ENCODE assay signal across 16 cellular contexts in the genomic region with DNA sequence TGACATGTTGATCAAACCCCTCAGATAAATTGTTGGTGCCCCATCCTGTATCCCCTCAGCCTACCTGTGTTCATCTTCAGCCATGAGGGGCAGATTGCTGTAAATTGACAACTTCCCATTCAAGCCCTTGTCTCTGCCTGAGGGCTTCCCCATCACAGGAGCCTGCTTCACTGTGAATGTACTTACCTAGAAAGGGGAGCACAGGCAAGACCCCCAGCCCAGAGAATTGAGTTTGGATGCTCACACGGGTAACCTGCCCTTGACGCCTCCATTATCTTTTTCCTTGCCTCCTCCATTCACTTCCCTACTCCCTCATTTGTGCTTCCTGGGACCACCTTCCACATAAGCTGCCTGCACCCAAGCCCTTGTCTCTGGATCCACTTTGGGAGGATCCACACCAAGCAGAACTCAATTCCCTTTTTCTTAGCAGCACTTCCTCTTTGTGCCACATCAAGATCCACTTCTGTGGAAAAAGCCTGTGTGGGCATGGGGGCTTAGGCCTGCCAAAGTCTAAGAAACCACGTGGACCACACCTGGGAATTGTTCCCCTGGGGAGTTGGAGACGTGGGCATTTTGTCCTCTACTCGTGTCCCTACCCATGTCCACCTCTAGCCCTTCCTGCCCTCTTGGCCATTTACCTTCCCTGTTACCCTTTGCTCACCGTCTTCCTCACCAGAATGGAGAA.
DNase-seq lines count a peak whose midpoint lies in the region; ATAC-seq, FAIRE-seq and TF ChIP-seq lines count a peak whose summit lies in the region.
"Had no signal": no experiment of that assay in that cellular context is flagged by ENCODE, and none has a peak within 500 bp of the region (broad histone marks: within the 10 kb centered on the region; RNA-seq: fewer than 3 reads in every experiment).

No MANE protein-coding gene starts in this region.

- ATAC-seq in K562 (no peak), GM18520 (IDR thresholded peaks at IDR 0.05; ENCODE audit: unreplicated experiment) (no peak)
- ATAC-seq: GM12878, GM23338 had no signal

- H3K27me3 ChIP-seq in K562 (ENCODE audit: control insufficient read depth in 2 of 2, insufficient read depth in 2 of 2, low read length in 2 of 2): no peaks in the 10 kb centered on the region

- H3K27ac ChIP-seq in K562 (ENCODE audit: extremely low read depth, low read depth, low read length): no peak overlapping the region
- H3K27ac ChIP-seq: 22Rv1 had no signal

- no peaks in the 10 kb centered on the region for H3K36me3 ChIP-seq in K562 (ENCODE audit: control insufficient read depth, insufficient read depth, low read length)

- H3K4me3 ChIP-seq in K562: no peak overlapping the region
- H3K4me3 ChIP-seq: GM12878, GM23338 had no signal

- no peaks in the 10 kb centered on the region for H4K20me1 ChIP-seq in K562 (replicated peaks; ENCODE audit: control insufficient read depth, insufficient read depth, low read length)

- intact Hi-C loops in K562 (cut with micrococcal nuclease): loop anchor here (10.0 kb wide), 1 partner anchor 193 kb away; no protein-coding TSS in a partner anchor

- POLR2A ChIA-PET in K562 (lab: Yijun Ruan, JAX): no interaction called here

- TF ChIP-seq CTCF in K562 (IDR thresholded peaks at IDR 0.05 in 2 of 3, conservative IDR thresholded peaks at IDR 0.05 in 1 of 3; ENCODE audit: insufficient read depth in 2 of 3, low read depth in 1 of 3, low read length in 3 of 3): no peak

- in situ Hi-C loops in K562 (cut with MboI): loop anchor here (5.0 kb wide), 1 partner anchor 346 kb away; no protein-coding TSS in a partner anchor

- H3K9me3 ChIP-seq in K562 (replicated peaks; ENCODE audit: control insufficient read depth, insufficient read depth, low read depth, low read length): no peaks in the 10 kb centered on the region

- no peak overlapping the region for H3K4me2 ChIP-seq in K562 (ENCODE audit: insufficient read depth, low read length)
- H3K4me2 ChIP-seq: GM23338 had no signal

- FAIRE-seq in K562 (lab: Jason Lieb, UNC): no peak
- FAIRE-seq: GM12878, GM18507 had no signal

- TF ChIP-seq RAD21 in K562 (CRISPR knock-in tag; conservative IDR thresholded peaks at IDR 0.05 in 1 of 2, IDR thresholded peaks at IDR 0.05 in 1 of 2): no peak

- TF ChIP-seq POLR2A in K562 (conservative IDR thresholded peaks at IDR 0.05): no peak

- no peaks in the 10 kb centered on the region for H3K9me1 ChIP-seq in K562 (ENCODE audit: control insufficient read depth, insufficient read depth, low read length)

- DNase-seq in NOMO-1 treated with DMSO at 0.1 percent for 48 hours (lab: John Stamatoyannopoulos, UW; ENCODE audit: unreplicated experiment) (peak; percentile 6), NOMO-1 treated with dmso at 0.1 percent for 144 hours (lab: John Stamatoyannopoulos, UW; ENCODE audit: unreplicated experiment) (no peak), MV-4-11 (lab: John Stamatoyannopoulos, UW) (peak; percentile 70), K562 (ENCODE audit: extremely low read depth in 1 of 4, low spot score in 3 of 4) (no peak), pons (ENCODE audit: low spot score) (peak; percentile 14), middle frontal gyrus (ENCODE audit: extremely low spot score, low spot score) (no peak), NCI-H1694 treated with DMSO at 0.1 percent for 48 hours (lab: John Stamatoyannopoulos, UW) (no peak)
- DNase-seq: Calu3; CD4-positive, alpha-beta T cell; DMS 273 treated with DMSO at 0.1 percent for 48 hours; H7 had no signal

- WGBS in K562 (ENCODE audit: insufficient coverage, low coverage, missing lambda C conversion rate): 7% methylated on average over 6 of the region's 6 CpGs

- no peaks in the 10 kb centered on the region for H3K79me2 ChIP-seq in K562 (ENCODE audit: control insufficient read depth, insufficient read depth, low read length)

- no peak overlapping the region for H2AFZ ChIP-seq in K562 (ENCODE audit: low read depth, low read length)
- H2AFZ ChIP-seq: GM23338 had no signal

- H3K4me1 ChIP-seq in K562 (replicated peaks in 1 of 2; ENCODE audit: control insufficient read depth in 2 of 2, insufficient read depth in 2 of 2, low read length in 2 of 2): peaks cover 3 to 7% of the 10 kb centered on the region in 2 experiments; a peak in 3 of 5 replicates

- CTCF ChIA-PET in K562 (lab: Yijun Ruan, JAX; ENCODE audit: low intra/inter-chr PET ratio): no interaction called here

- no peak overlapping the region for H3K9ac ChIP-seq in K562 (ENCODE audit: insufficient read depth in 1 of 2, low read depth in 2 of 2, low read length in 2 of 2)

- no TSS peak for BruUV-seq in K562 (replicated peaks; lab: Mats Ljungman, UMichigan)

- no peak for TF ChIP-seq EP300 in K562 (IDR thresholded peaks at IDR 0.05; ENCODE audit: low read length)

TF ChIP-seq in K562, 482 proteins besides CTCF, POLR2A, EP300 and RAD21:
- 0 out of 2 replicates have a peak, but pooled peaks have one; percentile 21 for TF ChIP-seq SPI1 (IDR thresholded peaks at IDR 0.05; ENCODE audit: borderline replicate concordance, low read depth, low read length)
- no peak for TF ChIP-seq ETV6 (IDR thresholded peaks at IDR 0.05; ENCODE audit: borderline replicate concordance in 1 of 2, low read depth in 2 of 2, low read length in 1 of 2)
- TF ChIP-seq ETV6 (CRISPR knock-in tag; IDR thresholded peaks at IDR 0.05; ENCODE audit: borderline replicate concordance): no peak
- no peak for TF ChIP-seq ZNF253 (CRISPR knock-in tag; conservative IDR thresholded peaks at IDR 0.05)
- no peak for TF ChIP-seq GTF2E2 (tag; IDR thresholded peaks at IDR 0.05)

Comparison
In these comparisons a context has a peak if more than half of its experiments do, and no peak if none do; other contexts are left out.
1. DNase-seq: peak in NOMO-1 treated with DMSO at 0.1 percent for 48 hours (single experiment), MV-4-11 (single experiment) and pons (single experiment); none in NOMO-1 treated with dmso at 0.1 percent for 144 hours (single experiment), K562 (0 of 4), middle frontal gyrus (single experiment) and NCI-H1694 treated with DMSO at 0.1 percent for 48 hours (single experiment).